Comparison of ENCODE assay signal across 17 cellular contexts in genomic region chr2:72932045-72932444, GRCh38. TPM values are rescaled to one million over a fixed set of nuclear protein-coding genes. Genes with fewer than 3 reads are reported as not detected.
A peak's percentile ranks its signal among the peaks of the same experiment; 100 is the strongest.
DNase-seq lines count a peak whose midpoint lies in the region; ATAC-seq, FAIRE-seq and TF ChIP-seq lines count a peak whose summit lies in the region.
"Had no signal": no experiment of that assay in that cellular context is flagged by ENCODE, and none has a peak within 500 bp of the region (broad histone marks: within the 10 kb centered on the region; RNA-seq: fewer than 3 reads in every experiment).

No MANE protein-coding gene starts in this region.

- POLR2A ChIA-PET in activated CD4-positive, alpha-beta T cell treated with anti-CD3 and anti-CD28 coated beads for 36 hours (lab: Charles Lee): no interaction called here

- no peaks in the 10 kb centered on the region for H3K4me1 Mint-ChIP-seq in activated CD4-positive, alpha-beta T cell treated with anti-CD3 and anti-CD28 coated beads for 36 hours
- H3K4me1 Mint-ChIP-seq: brain had no signal

- H3K27ac ChIP-seq in SJCRH30 (no peak overlapping the region), gastroesophageal sphincter (no peak overlapping the region)
- H3K27ac ChIP-seq: parathyroid adenoma, PC-9 had no signal

- no peaks in the 10 kb centered on the region for H3K9me3 Mint-ChIP-seq in activated CD4-positive, alpha-beta T cell treated with anti-CD3 and anti-CD28 coated beads for 36 hours (ENCODE audit: low read depth)
- H3K9me3 Mint-ChIP-seq: brain had no signal

- H3K27me3 ChIP-seq in SJCRH30 (peaks cover 6% of the 10 kb centered on the region), gastroesophageal sphincter (peaks cover 78% of the 10 kb centered on the region)

- no peak for TF ChIP-seq CTCF in gastroesophageal sphincter (IDR thresholded peaks at IDR 0.05)

- WGBS in gastroesophageal sphincter (ENCODE audit: low coverage in 1 of 2), 2 donors: no CpG with 5 or more reads among the region's 3 CpGs

- H3K36me3 Mint-ChIP-seq in activated CD4-positive, alpha-beta T cell treated with anti-CD3 and anti-CD28 coated beads for 36 hours (ENCODE audit: low read depth): no peaks in the 10 kb centered on the region
- H3K36me3 Mint-ChIP-seq: brain had no signal

- H3K27me3 Mint-ChIP-seq in activated CD4-positive, alpha-beta T cell treated with anti-CD3 and anti-CD28 coated beads for 36 hours: peaks cover 6% of the 10 kb centered on the region

- intact Hi-C loops in activated CD4-positive, alpha-beta T cell treated with anti-CD3 and anti-CD28 coated beads for 36 hours (cut with DNase I, micrococcal nuclease): no loop called here

- TF ChIP-seq POLR2A in H54 (IDR thresholded peaks at IDR 0.05; ENCODE audit: low read depth, low read length): no peak
- TF ChIP-seq POLR2A in gastroesophageal sphincter (IDR thresholded peaks at IDR 0.05): no peak

- H3K4me3 ChIP-seq in SJCRH30 (no peak overlapping the region), gastroesophageal sphincter (no peak overlapping the region)
- H3K4me3 ChIP-seq: PC-9 had no signal

- no peak for TF ChIP-seq EP300 in gastroesophageal sphincter (IDR thresholded peaks at IDR 0.05)

- CTCF ChIA-PET in activated CD4-positive, alpha-beta T cell treated with anti-CD3 and anti-CD28 coated beads for 36 hours (lab: Charles Lee): no interaction called here

- H3K4me1 ChIP-seq in SJCRH30 (peaks cover 17% of the 10 kb centered on the region), gastroesophageal sphincter (peaks cover 0 to 11% (median 0%) of the 10 kb centered on the region in 3 donors)

- H3K4me3 Mint-ChIP-seq in activated CD4-positive, alpha-beta T cell treated with anti-CD3 and anti-CD28 coated beads for 36 hours: no peak overlapping the region
- H3K4me3 Mint-ChIP-seq: brain had no signal

- H3K9me3 ChIP-seq in SJCRH30 (replicated peaks) (no peaks in the 10 kb centered on the region), gastroesophageal sphincter (no peaks in the 10 kb centered on the region)

- peak; percentile 16 for DNase-seq in activated CD4-positive, alpha-beta T cell treated with anti-CD3 and anti-CD28 coated beads for 36 hours
- no peak for DNase-seq in activated CD4-positive, alpha-beta T cell treated with anti-CD3 and anti-CD28 coated beads for 48 hours
- DNase-seq in H54 (ENCODE audit: insufficient read length, low spot score): peak; percentile 67
- peak; percentile 79 to 85 for DNase-seq in SJCRH30
- peak; percentile 82 for DNase-seq in myocyte (ENCODE audit: low read depth)
- no peak for DNase-seq in HuH-7.5 (ENCODE audit: low spot score)
- DNase-seq: DMS153, NCI-H1105 treated with DMSO at 0.1 percent for 48 hours had no signal

- H3K27ac Mint-ChIP-seq in activated CD4-positive, alpha-beta T cell treated with anti-CD3 and anti-CD28 coated beads for 36 hours: no peak overlapping the region
- H3K27ac Mint-ChIP-seq: brain had no signal

- no peak for ATAC-seq in activated CD4-positive, alpha-beta T cell treated with anti-CD3 and anti-CD28 coated beads for 36 hours
- ATAC-seq in GM21825 (IDR thresholded peaks at IDR 0.05; ENCODE audit: unreplicated experiment) (no peak), gastroesophageal sphincter (no peak)
- ATAC-seq: HepG2 had no signal

- FAIRE-seq in H54 (lab: Jason Lieb, UNC): no peak
- FAIRE-seq: HepG2 had no signal

- H3K36me3 ChIP-seq in SJCRH30: no peaks in the 10 kb centered on the region
- H3K36me3 ChIP-seq in gastroesophageal sphincter: no peaks in the 10 kb centered on the region

RNA-seq across cellular contexts. Expression of gene EMX1, which starts 14.7 kb away (rescaled TPM):
- total RNA-seq in activated CD4-positive, alpha-beta T cell treated with anti-CD3 and anti-CD28 coated beads for 36 hours: not detected
- not detected in 2 replicates for total RNA-seq in SJCRH30 (2014; rRNA removed; shearing (Covaris generic))
- total RNA-seq in myocyte (not detected in 2 replicates), gastroesophageal sphincter (under 1 TPM in 1 of 4 donors, not detected in 3; 0.15 TPM)
- 0.03 TPM for polyA plus RNA-seq in myocyte (2012)
- total RNA-seq: glomerular endothelial cell; PC-9; subcutaneous adipose tissue; T-helper 1 cell treated with Interleukin-12 subunit alpha and Interleukin-12 subunit beta and Interleukin-4 antibody, amounts not matched to agents 30 ng/mL and 1 ng/mL, for 36 hours had no signal

RNA-seq across cellular contexts. Expression of gene SPR, which starts 44.8 kb away (rescaled TPM):
- 1 to 10 TPM; 7.3 to 9.8 TPM for total RNA-seq in activated CD4-positive, alpha-beta T cell treated with anti-CD3 and anti-CD28 coated beads for 36 hours
- total RNA-seq in SJCRH30 (2014; rRNA removed; shearing (Covaris generic)): 34.3 and 37.3 TPM in 2 replicates
- 26.4 and 27.0 TPM in 2 replicates for total RNA-seq in myocyte
- 32.5 TPM for polyA plus RNA-seq in myocyte (2012)
- 10 to 100 TPM; 26.1 to 48.5 (median 39.4) TPM for total RNA-seq in gastroesophageal sphincter

Comparison
In these comparisons a context has a peak if more than half of its experiments do, and no peak if none do; other contexts are left out.
1. DNase-seq: peak in activated CD4-positive, alpha-beta T cell treated with anti-CD3 and anti-CD28 coated beads for 36 hours (single experiment), H54 (single experiment), SJCRH30 (2 of 2) and myocyte (single experiment); none in activated CD4-positive, alpha-beta T cell treated with anti-CD3 and anti-CD28 coated beads for 48 hours (single experiment) and HuH-7.5 (single experiment).